34 cellular contexts compared by ENCODE assay signal in genomic region chr1:186532481-186532880, GRCh38.
"Had no signal": no experiment of that assay in that cellular context is flagged by ENCODE, and none has a peak within 500 bp of the region (broad histone marks: within the 10 kb centered on the region; RNA-seq: fewer than 3 reads in every experiment).

No MANE protein-coding gene starts in this region.

- H3K36me3 ChIP-seq: breast epithelium, Peyer's patch, SJSA1, WERI-Rb-1 had no signal

- H3K4me2 ChIP-seq: KMS-11 had no signal

- DNase-seq: activated CD4-positive, alpha-beta memory T cell treated with anti-CD3 and anti-CD28 coated beads, Interleukin-2, amount 10 ng/mL, durations not matched to agents 7 days and 5 days; activated CD4-positive, alpha-beta T cell treated with anti-CD3 and anti-CD28 coated beads for 1 hour; activated CD4-positive, alpha-beta T cell treated with anti-CD3 and anti-CD28 coated beads for 48 hours; activated CD4-positive, CD25-positive, alpha-beta regulatory T cell; activated CD8-positive, alpha-beta memory T cell treated with anti-CD3 and anti-CD28 coated beads for 24 hours; activated CD8-positive, alpha-beta memory T cell treated with anti-CD3 and anti-CD28 coated beads, Interleukin-2, amount 10 ng/mL, durations not matched to agents 7 days and 5 days; activated CD8-positive, alpha-beta memory T cell treated with anti-CD3 and anti-CD28 coated beads, Interleukin-2, amount 50 U/mL, for 48 hours; activated effector memory CD4-positive, alpha-beta T cell treated with Interleukin-2 at 50 U/mL for 16 hours; activated naive CD4-positive, alpha-beta T cell treated with anti-CD3 and anti-CD28 coated beads, Interleukin-2, amount 10 ng/mL, durations not matched to agents 7 days and 5 days; activated naive CD8-positive, alpha-beta T cell treated with anti-CD3 and anti-CD28 coated beads, Interleukin-2, amount 50 U/mL, for 24 hours; activated T-cell treated with anti-CD3 and anti-CD28 coated beads, Interleukin-2, amount 50 U/mL, for 48 hours; amniotic stem cell; aorta; NCI-H1092 treated with DMSO at 0.1 percent for 48 hours; NCI-H1417; NCI-H146; NCI-H187; NCI-H2029 treated with DMSO at 0.1 percent for 48 hours; NCI-H2107; NCI-H446 treated with DMSO at 0.1 percent for 48 hours; NCI-H524 treated with DMSO at 0.1 percent for 48 hours; PC-3; Peyer's patch; RPMI8226; SHP77 treated with DMSO at 0.1 percent for 48 hours; SW 1271; T-helper 1 cell; T-helper 2 cell; T-helper 9 cell; WERI-Rb-1 had no signal

- H3K4me3 Mint-ChIP-seq: activated CD4-positive, alpha-beta memory T cell treated with anti-CD3 and anti-CD28 coated beads, Interleukin-2, amount 10 ng/mL, durations not matched to agents 7 days and 5 days; activated CD8-positive, alpha-beta memory T cell treated with anti-CD3 and anti-CD28 coated beads, Interleukin-2, amount 10 ng/mL, durations not matched to agents 7 days and 5 days; activated naive CD4-positive, alpha-beta T cell treated with anti-CD3 and anti-CD28 coated beads, Interleukin-2, amount 10 ng/mL, durations not matched to agents 7 days and 5 days; activated naive CD8-positive, alpha-beta T cell; activated naive CD8-positive, alpha-beta T cell treated with anti-CD3 and anti-CD28 coated beads, Interleukin-2, amount 50 U/mL, for 24 hours had no signal

- ATAC-seq: activated CD8-positive, alpha-beta memory T cell treated with anti-CD3 and anti-CD28 coated beads, Interleukin-2, amount 10 ng/mL, durations not matched to agents 7 days and 5 days; activated naive CD8-positive, alpha-beta T cell treated with anti-CD3 and anti-CD28 coated beads, Interleukin-2, amount 50 U/mL, for 24 hours; PC-3 had no signal

- H3K4me3 ChIP-seq: breast epithelium, Peyer's patch, SJSA1 had no signal

- H3K4me1 Mint-ChIP-seq: activated CD4-positive, alpha-beta memory T cell treated with anti-CD3 and anti-CD28 coated beads, Interleukin-2, amount 10 ng/mL, durations not matched to agents 7 days and 5 days; activated CD8-positive, alpha-beta memory T cell treated with anti-CD3 and anti-CD28 coated beads, Interleukin-2, amount 10 ng/mL, durations not matched to agents 7 days and 5 days; activated naive CD4-positive, alpha-beta T cell treated with anti-CD3 and anti-CD28 coated beads, Interleukin-2, amount 10 ng/mL, durations not matched to agents 7 days and 5 days; activated naive CD8-positive, alpha-beta T cell treated with anti-CD3 and anti-CD28 coated beads, Interleukin-2, amount 50 U/mL, for 24 hours had no signal

- H3K27ac ChIP-seq: breast epithelium, KMS-11, Peyer's patch, SJSA1, WERI-Rb-1 had no signal

- H3K27ac Mint-ChIP-seq: activated CD4-positive, alpha-beta memory T cell treated with anti-CD3 and anti-CD28 coated beads, Interleukin-2, amount 10 ng/mL, durations not matched to agents 7 days and 5 days; activated CD8-positive, alpha-beta memory T cell treated with anti-CD3 and anti-CD28 coated beads, Interleukin-2, amount 10 ng/mL, durations not matched to agents 7 days and 5 days; activated naive CD4-positive, alpha-beta T cell treated with anti-CD3 and anti-CD28 coated beads, Interleukin-2, amount 10 ng/mL, durations not matched to agents 7 days and 5 days; activated naive CD8-positive, alpha-beta T cell; activated naive CD8-positive, alpha-beta T cell treated with anti-CD3 and anti-CD28 coated beads, Interleukin-2, amount 50 U/mL, for 24 hours had no signal

- H3K27me3 Mint-ChIP-seq: activated CD4-positive, alpha-beta memory T cell treated with anti-CD3 and anti-CD28 coated beads, Interleukin-2, amount 10 ng/mL, durations not matched to agents 7 days and 5 days; activated CD8-positive, alpha-beta memory T cell treated with anti-CD3 and anti-CD28 coated beads, Interleukin-2, amount 10 ng/mL, durations not matched to agents 7 days and 5 days; activated naive CD4-positive, alpha-beta T cell treated with anti-CD3 and anti-CD28 coated beads, Interleukin-2, amount 10 ng/mL, durations not matched to agents 7 days and 5 days; activated naive CD8-positive, alpha-beta T cell had no signal

- H3K4me1 ChIP-seq: breast epithelium, Peyer's patch had no signal

- H3K27me3 ChIP-seq: breast epithelium, Peyer's patch, SJSA1 had no signal

- H3K9me3 Mint-ChIP-seq: activated CD4-positive, alpha-beta memory T cell treated with anti-CD3 and anti-CD28 coated beads, Interleukin-2, amount 10 ng/mL, durations not matched to agents 7 days and 5 days; activated naive CD4-positive, alpha-beta T cell treated with anti-CD3 and anti-CD28 coated beads, Interleukin-2, amount 10 ng/mL, durations not matched to agents 7 days and 5 days had no signal

- H3K9ac ChIP-seq: KMS-11 had no signal

- H3K9me3 ChIP-seq: breast epithelium, Peyer's patch, SJSA1 had no signal

- H3K36me3 Mint-ChIP-seq: activated CD8-positive, alpha-beta memory T cell treated with anti-CD3 and anti-CD28 coated beads, Interleukin-2, amount 10 ng/mL, durations not matched to agents 7 days and 5 days; activated naive CD4-positive, alpha-beta T cell treated with anti-CD3 and anti-CD28 coated beads, Interleukin-2, amount 10 ng/mL, durations not matched to agents 7 days and 5 days had no signal
